ENCODE assay signal across 18 cellular contexts in genomic region chr2:70828914-70829824, GRCh38. TPM values are rescaled to one million over a fixed set of nuclear protein-coding genes. Genes with fewer than 3 reads are reported as not detected.
DNase-seq lines count a peak whose midpoint lies in the region; ATAC-seq and TF ChIP-seq lines count a peak whose summit lies in the region.
"Had no signal": no experiment of that assay in that cellular context is flagged by ENCODE, and none has a peak within 500 bp of the region (broad histone marks: within the 10 kb centered on the region; RNA-seq: fewer than 3 reads in every experiment).

No MANE protein-coding gene starts in this region.

- no peak for TF ChIP-seq CTCF in RWPE1 (conservative IDR thresholded peaks at IDR 0.05; ENCODE audit: low read depth)

- no peaks in the 10 kb centered on the region for H3K9me3 Mint-ChIP-seq in stimulated activated naive CD8-positive, alpha-beta T cell treated with anti-CD3 and anti-CD28 coated beads, Interleukin-15, amount 100 ng/mL, for 72 hours
- H3K9me3 Mint-ChIP-seq: effector memory CD8-positive, alpha-beta T cell; T-cell; type B pancreatic cell had no signal

- POLR2A ChIA-PET in RWPE1 (lab: Yijun Ruan, JAX; ENCODE audit: low non-redundant PET), result no interaction called here

- peak; percentile 19 for ATAC-seq in stimulated activated naive CD8-positive, alpha-beta T cell treated with anti-CD3 and anti-CD28 coated beads, Interleukin-15, amount 100 ng/mL, for 72 hours
- no peak for ATAC-seq in stimulated activated naive CD8-positive, alpha-beta T cell treated with anti-CD3 and anti-CD28 coated beads, Interleukin-15, Interleukin-2, amounts not matched to agents 100 U/mL and 50 U/mL, for 24 hours
- no peak for ATAC-seq in GM21723 (IDR thresholded peaks at IDR 0.05; ENCODE audit: unreplicated experiment)
- ATAC-seq: effector memory CD8-positive, alpha-beta T cell; PC-3; T-cell had no signal

- no peak for DNase-seq in stimulated activated naive CD8-positive, alpha-beta T cell treated with anti-CD3 and anti-CD28 coated beads, Interleukin-15, amount 100 ng/mL, for 72 hours
- DNase-seq in stimulated activated naive CD8-positive, alpha-beta T cell treated with anti-CD3 and anti-CD28 coated beads, Interleukin-15, Interleukin-2, amounts not matched to agents 100 U/mL and 50 U/mL, for 24 hours, result no peak
- DNase-seq in RKO (ENCODE audit: low spot score) (peak; percentile 18), glomerular endothelial cell (ENCODE audit: extremely low read depth, low read depth, low spot score) (peak; percentile 83), RWPE1 (ENCODE audit: low spot score) (no peak), AG08396 (ENCODE audit: low spot score) (no peak)
- DNase-seq in stimulated activated CD4-positive, alpha-beta T cell treated with anti-CD3 and anti-CD28 coated beads, Interleukin-1b, Interleukin-23, amount 100 ng/mL, for 48 hours, result no peak
- DNase-seq: activated CD4-positive, alpha-beta T cell treated with anti-CD3 and anti-CD28 coated beads for 1 hour; activated T-cell treated with anti-CD3 and anti-CD28 coated beads, Interleukin-2, amount 50 U/mL, for 48 hours; effector memory CD8-positive, alpha-beta T cell; NCI-H510A treated with DMSO at 0.1 percent for 48 hours; PC-3; stimulated activated CD4-positive, alpha-beta T cell treated with anti-CD3 and anti-CD28 coated beads, Interleukin-2, amount 100 ng/mL, for 24 hours; T-cell had no signal

- H3K4me1 Mint-ChIP-seq in stimulated activated naive CD8-positive, alpha-beta T cell treated with anti-CD3 and anti-CD28 coated beads, Interleukin-15, amount 100 ng/mL, for 72 hours, result peaks cover 38% of the 10 kb centered on the region
- H3K4me1 Mint-ChIP-seq: T-cell had no signal

- CTCF ChIA-PET in RWPE1 (lab: Yijun Ruan, JAX), result no interaction called here

- H3K27me3 Mint-ChIP-seq in stimulated activated naive CD8-positive, alpha-beta T cell treated with anti-CD3 and anti-CD28 coated beads, Interleukin-15, amount 100 ng/mL, for 72 hours, result peaks cover 7% of the 10 kb centered on the region

- no peak overlapping the region for H3K4me3 Mint-ChIP-seq in stimulated activated naive CD8-positive, alpha-beta T cell treated with anti-CD3 and anti-CD28 coated beads, Interleukin-15, amount 100 ng/mL, for 72 hours
- H3K4me3 Mint-ChIP-seq: effector memory CD8-positive, alpha-beta T cell; T-cell; type B pancreatic cell had no signal

- H3K27ac Mint-ChIP-seq in stimulated activated naive CD8-positive, alpha-beta T cell treated with anti-CD3 and anti-CD28 coated beads, Interleukin-15, amount 100 ng/mL, for 72 hours, result peak overlapping the region; percentile 36 to 84
- H3K27ac Mint-ChIP-seq: effector memory CD8-positive, alpha-beta T cell; type B pancreatic cell had no signal

- no peak overlapping the region for H3K27ac ChIP-seq in RWPE1

RNA-seq across cellular contexts. Expression of gene CD207, which starts 6.4 kb away (rescaled TPM):
- not detected in 2 replicates for total RNA-seq in glomerular endothelial cell
- total RNA-seq: kidney epithelial cell, PC-3, renal cortical epithelial cell, T-cell had no signal

RNA-seq across cellular contexts. Expression of gene CLEC4F, which starts 8.8 kb away (rescaled TPM):
- 0.18 TPM in 1 of 2 replicates, not detected in the other for total RNA-seq in glomerular endothelial cell
- total RNA-seq: kidney epithelial cell, PC-3, renal cortical epithelial cell, T-cell had no signal

RNA-seq across cellular contexts. Expression of gene FIGLA, which starts 38.7 kb away (rescaled TPM):
- total RNA-seq in glomerular endothelial cell, result not detected in 2 replicates
- total RNA-seq: kidney epithelial cell, PC-3, renal cortical epithelial cell, T-cell had no signal

Comparison
In these comparisons a context has a peak if more than half of its experiments do, and no peak if none do; other contexts are left out.
1. DNase-seq: peak in RKO (single experiment) and glomerular endothelial cell (single experiment); none in stimulated activated naive CD8-positive, alpha-beta T cell treated with anti-CD3 and anti-CD28 coated beads, Interleukin-15, amount 100 ng/mL, for 72 hours (0 of 2), stimulated activated naive CD8-positive, alpha-beta T cell treated with anti-CD3 and anti-CD28 coated beads, Interleukin-15, Interleukin-2, amounts not matched to agents 100 U/mL and 50 U/mL, for 24 hours (single experiment), RWPE1 (single experiment), stimulated activated CD4-positive, alpha-beta T cell treated with anti-CD3 and anti-CD28 coated beads, Interleukin-1b, Interleukin-23, amount 100 ng/mL, for 48 hours (single experiment) and AG08396 (single experiment).